ENCODE assay signal across 23 cellular contexts in genomic region chr12:13581031-13581430, GRCh38.
A peak's percentile ranks its signal among the peaks of the same experiment; 100 is the strongest.
DNase-seq lines count a peak whose midpoint lies in the region; ATAC-seq, FAIRE-seq and TF ChIP-seq lines count a peak whose summit lies in the region.
"Had no signal": no experiment of that assay in that cellular context is flagged by ENCODE, and none has a peak within 500 bp of the region (broad histone marks: within the 10 kb centered on the region; RNA-seq: fewer than 3 reads in every experiment).

No MANE protein-coding gene starts in this region.

- POLR2A ChIA-PET in A549 (lab: Yijun Ruan, JAX) (no interaction called here), HCT116 (lab: Charles Lee) (interaction anchor here (0.7 to 1.3 kb wide), 3 partner anchors 9 to 10 kb away, joined by 4 to 5 read pairs (median 5); no protein-coding TSS in a partner anchor), PC-9 (lab: Charles Lee; ENCODE audit: unreplicated experiment) (no interaction called here)

- H2AFZ ChIP-seq in HCT116 (ENCODE audit: low read depth, low read length, poor library complexity, severe bottlenecking) (peak overlapping the region; percentile 63), PC-9 (no peak overlapping the region), osteoblast (ENCODE audit: low read length) (no peak overlapping the region)
- H2AFZ ChIP-seq: GM23338 had no signal

- no peak for TF ChIP-seq EP300 in A549 (IDR thresholded peaks at IDR 0.05)

- no peak for ATAC-seq in A549
- peak; percentile 76; the same call in 1 of the 2 replicates for ATAC-seq in HCT116
- no peak for ATAC-seq in GM21367 (IDR thresholded peaks at IDR 0.05; ENCODE audit: unreplicated experiment)
- ATAC-seq in left cardiac atrium, result no peak
- ATAC-seq: GM23338 had no signal

- CTCF ChIA-PET in A549 (lab: Yijun Ruan, JAX) (interaction anchor here (1.1 kb wide), 1 partner anchor 18 kb away, joined by 4 read pairs; no protein-coding TSS in a partner anchor), HCT116 (lab: Charles Lee) (no interaction called here), PC-9 (lab: Charles Lee) (no interaction called here)

- no peak for DNase-seq in A549 (ENCODE audit: low read depth in 1 of 2, low spot score in 1 of 2)
- DNase-seq in HCT116 (ENCODE audit: low read depth, low spot score), result peak; percentile 72
- DNase-seq in PC-9, result no peak
- DNase-seq in fibroblast of villous mesenchyme (ENCODE audit: low read depth), result peak; percentile 60
- DNase-seq in osteoblast (ENCODE audit: insufficient read length, low spot score, missing footprints), result no peak
- no peak for DNase-seq in uterus
- DNase-seq in left cardiac atrium, result no peak
- DNase-seq: ACHN; AML-193; BE2C; CD4-positive, alpha-beta T cell; CD8-positive, alpha-beta memory T cell; DMS 273 treated with DMSO at 0.1 percent for 48 hours; DND-41; H9; HFFc6 had no signal

- no TSS peak for BruUV-seq in HCT116 (replicated peaks; lab: Mats Ljungman, UMichigan)
- BruUV-seq in PC-9 (replicated peaks; lab: Mats Ljungman, UMichigan), result no TSS peak

- no peaks in the 10 kb centered on the region for H3K9me3 ChIP-seq in A549
- no peaks in the 10 kb centered on the region for H3K9me3 ChIP-seq in HCT116 (ENCODE audit: control insufficient read depth in 1 of 2, insufficient read depth in 1 of 2, low read depth in 1 of 2, low read length in 2 of 2)
- no peaks in the 10 kb centered on the region for H3K9me3 ChIP-seq in PC-9 (ENCODE audit: insufficient read depth, low read depth)
- no peaks in the 10 kb centered on the region for H3K9me3 ChIP-seq in osteoblast (ENCODE audit: low read depth, low read length)
- no peaks in the 10 kb centered on the region for H3K9me3 ChIP-seq in uterus
- H3K9me3 ChIP-seq: BE2C; BLaER1 treated with 17β-estradiol and CSF1 and Interleukin-3, amounts not matched to agents 10 nM and 100 nM had no signal

- TF ChIP-seq RAD21 in A549 (conservative IDR thresholded peaks at IDR 0.05 in 1 of 2, IDR thresholded peaks at IDR 0.05 in 1 of 2) (no peak), HCT116 (IDR thresholded peaks at IDR 0.05; ENCODE audit: low read depth) (peak; percentile 32; the same call in 1 of the 2 replicates)

- intact Hi-C loops in HCT116 (cut with micrococcal nuclease), result no loop called here
- intact Hi-C loops in PC-9 (cut with micrococcal nuclease; ENCODE audit: unreplicated experiment), result no loop called here
- intact Hi-C loops in uterus (cut with DNase I; ENCODE audit: low total_unique reads), result no loop called here
- intact Hi-C loops in left cardiac atrium (cut with DNase I), result no loop called here

- H3F3A ChIP-seq in PC-9 (ENCODE audit: insufficient read depth, low read depth), result peaks cover 9% of the 10 kb centered on the region; the same call in 1 of the 2 replicates

- H3K9ac ChIP-seq in HCT116 (ENCODE audit: low read length), result peak overlapping the region; percentile 41
- H3K9ac ChIP-seq: BLaER1 treated with 17β-estradiol and CSF1 and Interleukin-3, amounts not matched to agents 10 nM and 100 nM had no signal

- H3K4me3 ChIP-seq in A549 (no peak overlapping the region), HCT116 (replicated peaks in 1 of 2; ENCODE audit: low read depth in 1 of 2, low read length in 2 of 2) (peak overlapping the region in 1 of 2 experiments; percentile 22; a peak in 2 of 4 replicates), PC-9 (no peak overlapping the region), fibroblast of villous mesenchyme (ENCODE audit: low read depth, low read length) (no peak overlapping the region), osteoblast (ENCODE audit: insufficient read depth, low read length) (no peak overlapping the region), uterus (no peak overlapping the region)
- H3K4me3 ChIP-seq: BLaER1 treated with 17β-estradiol and CSF1 and Interleukin-3, amounts not matched to agents 10 nM and 100 nM; GM23338 had no signal

- H3K79me2 ChIP-seq in HCT116 (ENCODE audit: insufficient read depth, low read length) (no peaks in the 10 kb centered on the region), PC-9 (ENCODE audit: low read depth) (no peaks in the 10 kb centered on the region), osteoblast (ENCODE audit: insufficient read depth, low read length) (no peaks in the 10 kb centered on the region)

- no peak for FAIRE-seq in A549 (lab: Jason Lieb, UNC)
- FAIRE-seq: A204.1, D721Med, G401.6, GM12892 had no signal

- no peak for TF ChIP-seq CTCF in A549 (IDR thresholded peaks at IDR 0.05)
- no peak for TF ChIP-seq CTCF in HCT116 (IDR thresholded peaks at IDR 0.05 in 2 of 3, conservative IDR thresholded peaks at IDR 0.05 in 1 of 3; ENCODE audit: borderline replicate concordance in 1 of 3, insufficient read depth in 1 of 3, low read depth in 2 of 3, low read length in 2 of 3)
- no peak for TF ChIP-seq CTCF in PC-9 (conservative IDR thresholded peaks at IDR 0.05)
- TF ChIP-seq CTCF in fibroblast of villous mesenchyme (IDR thresholded peaks at IDR 0.05; ENCODE audit: insufficient read depth, low read depth, low read length), result no peak
- TF ChIP-seq CTCF in osteoblast (IDR thresholded peaks at IDR 0.05; ENCODE audit: extremely low read depth, low read depth, low read length), result no peak
- no peak for TF ChIP-seq CTCF in uterus (IDR thresholded peaks at IDR 0.05)

- H3K27me3 ChIP-seq in HCT116 (ENCODE audit: insufficient read depth, low read length) (no peaks in the 10 kb centered on the region), PC-9 (ENCODE audit: insufficient read depth, low read depth) (no peaks in the 10 kb centered on the region), osteoblast (ENCODE audit: insufficient read depth, low read length) (no peaks in the 10 kb centered on the region), uterus (no peaks in the 10 kb centered on the region)
- H3K27me3 ChIP-seq: BLaER1 treated with 17β-estradiol and CSF1 and Interleukin-3, amounts not matched to agents 10 nM and 100 nM had no signal

- no peaks in the 10 kb centered on the region for H3K9me2 ChIP-seq in HCT116 (ENCODE audit: insufficient read depth)
- H3K9me2 ChIP-seq in PC-9 (ENCODE audit: insufficient read depth), result no peaks in the 10 kb centered on the region

- H3K27ac ChIP-seq in A549 (no peak overlapping the region), HCT116 (ENCODE audit: low read depth, low read length) (peak overlapping the region; percentile 89), PC-9 (0 out of 2 replicates have a peak overlapping the region, but pooled peaks have one; percentile 21), osteoblast (ENCODE audit: low read depth, low read length) (no peak overlapping the region), uterus (no peak overlapping the region)
- H3K27ac ChIP-seq: BLaER1 treated with 17β-estradiol and CSF1 and Interleukin-3, amounts not matched to agents 10 nM and 100 nM had no signal

- RAD21 ChIA-PET in HCT116 (lab: Charles Lee; ENCODE audit: low non-redundant PET in 1 of 2, low total read pairs in 2 of 2, uncharacterized antibody in 2 of 2, unreplicated experiment in 2 of 2), result interaction anchor here (0.7 to 1.7 kb wide), 2 partner anchors 10 to 506 kb away, joined by 4 to 5 read pairs; no protein-coding TSS in a partner anchor

- H3K36me3 ChIP-seq in HCT116 (ENCODE audit: control insufficient read depth in 1 of 2, insufficient read depth in 2 of 2, low read length in 2 of 2) (no peaks in the 10 kb centered on the region), PC-9 (ENCODE audit: low read depth) (no peaks in the 10 kb centered on the region), osteoblast (ENCODE audit: insufficient read depth, low read length) (no peaks in the 10 kb centered on the region), uterus (no peaks in the 10 kb centered on the region)
- H3K36me3 ChIP-seq: BE2C; BLaER1 treated with 17β-estradiol and CSF1 and Interleukin-3, amounts not matched to agents 10 nM and 100 nM had no signal

- H3K4me2 ChIP-seq in A549 (no peak overlapping the region), HCT116 (ENCODE audit: low read length) (peak overlapping the region; percentile 62), PC-9 (peak overlapping the region; percentile 31; the same call in 1 of the 2 replicates), osteoblast (ENCODE audit: insufficient read depth, low read length) (no peak overlapping the region)
- H3K4me2 ChIP-seq: BLaER1 treated with 17β-estradiol and CSF1 and Interleukin-3, amounts not matched to agents 10 nM and 100 nM; GM23338 had no signal

- H4K20me1 ChIP-seq in HCT116 (ENCODE audit: insufficient read depth) (no peaks in the 10 kb centered on the region), PC-9 (ENCODE audit: insufficient read depth) (no peaks in the 10 kb centered on the region), osteoblast (ENCODE audit: insufficient read depth, low read length) (no peaks in the 10 kb centered on the region)
- H4K20me1 ChIP-seq: BLaER1 treated with 17β-estradiol and CSF1 and Interleukin-3, amounts not matched to agents 10 nM and 100 nM had no signal

- H3K4me1 ChIP-seq in A549, result peaks cover 6% of the 10 kb centered on the region; the same call in 1 of the 3 replicates
- peaks cover 46 to 47% of the 10 kb centered on the region in 2 experiments for H3K4me1 ChIP-seq in HCT116 (ENCODE audit: control insufficient read depth in 1 of 2, insufficient read depth in 2 of 2, low read length in 2 of 2)
- H3K4me1 ChIP-seq in PC-9 (replicated peaks; ENCODE audit: insufficient read depth), result peaks cover 12% of the 10 kb centered on the region
- H3K4me1 ChIP-seq in osteoblast (ENCODE audit: insufficient read depth, low read length), result no peaks in the 10 kb centered on the region
- H3K4me1 ChIP-seq in uterus, result no peaks in the 10 kb centered on the region
- H3K4me1 ChIP-seq: BE2C; BLaER1 treated with 17β-estradiol and CSF1 and Interleukin-3, amounts not matched to agents 10 nM and 100 nM had no signal

- no peak for TF ChIP-seq POLR2A in A549 (IDR thresholded peaks at IDR 0.05; ENCODE audit: low read length)
- no peak for TF ChIP-seq POLR2A in HCT116 (IDR thresholded peaks at IDR 0.05; ENCODE audit: borderline replicate concordance, extremely low read depth, insufficient read depth, insufficient read length)
- no peak for TF ChIP-seq POLR2A in uterus (IDR thresholded peaks at IDR 0.05)

TF ChIP-seq in HCT116, 20 proteins besides CTCF, POLR2A, EP300 and RAD21 (continues in another document):
- TF ChIP-seq ATF3 (IDR thresholded peaks at IDR 0.05), result peak; percentile 39; the same call in 1 of the 2 replicates
- TF ChIP-seq ZFX (IDR thresholded peaks at IDR 0.05), result no peak

Comparison
In these comparisons a context has a peak if more than half of its experiments do, and no peak if none do; other contexts are left out.
1. DNase-seq: peak in HCT116 (single experiment) and fibroblast of villous mesenchyme (single experiment); none in A549 (0 of 2), PC-9 (0 of 2), osteoblast (single experiment), uterus (0 of 2) and left cardiac atrium (single experiment).
2. H3K27ac ChIP-seq: peak in HCT116 (single experiment) and PC-9 (single experiment); none in A549 (0 of 2), osteoblast (single experiment) and uterus (0 of 2).
3. H3K4me2 ChIP-seq: peak in HCT116 (single experiment) and PC-9 (single experiment); none in A549 (single experiment) and osteoblast (single experiment).
4. Of the 6 proteins assayed by ChIP-seq in both A549 and HCT116: peak only in A549: none; only in HCT116: CEBPB, MAX and RAD21; in both: none; in neither: 3.